20 cellular contexts compared by ENCODE assay signal in the genomic region with DNA sequence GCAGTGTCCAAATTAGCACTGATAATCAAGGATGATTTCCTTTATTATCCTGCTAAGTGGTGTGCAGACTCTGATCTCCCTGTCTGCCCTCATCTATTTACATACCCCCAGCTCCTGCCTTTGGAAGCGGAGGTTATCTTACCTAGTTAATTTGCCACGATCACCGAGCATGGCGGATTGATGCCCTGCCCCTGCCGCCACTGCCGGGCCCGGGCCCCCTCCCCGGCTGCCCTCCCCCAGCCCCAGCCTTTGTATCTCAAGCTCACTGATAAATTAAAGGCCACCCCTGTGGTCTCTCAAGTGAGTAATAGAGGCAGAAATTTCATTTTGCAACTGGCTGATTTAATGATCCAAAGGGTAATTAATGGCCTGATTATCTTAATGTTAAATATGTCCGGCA.
DNase-seq lines count a peak whose midpoint lies in the region; TF ChIP-seq lines count a peak whose summit lies in the region.
"Had no signal": no experiment of that assay in that cellular context is flagged by ENCODE, and none has a peak within 500 bp of the region (broad histone marks: within the 10 kb centered on the region; RNA-seq: fewer than 3 reads in every experiment).

No MANE protein-coding gene starts in this region.

- TF ChIP-seq CTCF in BE2C (IDR thresholded peaks at IDR 0.05; ENCODE audit: low read depth, low read length), result no peak
- TF ChIP-seq CTCF in VCaP (conservative IDR thresholded peaks at IDR 0.05), result no peak

- H3K4me3 ChIP-seq in BE2C (ENCODE audit: low read depth, low read length) (peak overlapping the region; percentile 26; the same call in 1 of the 2 replicates), H7 (ENCODE audit: insufficient read depth, low read depth, low read length) (no peak overlapping the region)
- H3K4me3 ChIP-seq: BLaER1, SJCRH30 had no signal

- H3K9me3 ChIP-seq in BE2C, result no peaks in the 10 kb centered on the region
- H3K9me3 ChIP-seq: Caco-2 had no signal

- peak; percentile 37 for DNase-seq in BE2C
- peak; percentile 64 for DNase-seq in H7
- DNase-seq in mesenteric fat pad (ENCODE audit: low spot score), result peak; percentile 64
- DNase-seq in globus pallidus (ENCODE audit: low spot score), result no peak
- no peak for DNase-seq in kidney tubule cell (ENCODE audit: low spot score)
- DNase-seq in NCI-H2029 treated with DMSO at 0.1 percent for 48 hours (lab: John Stamatoyannopoulos, UW), result no peak
- DNase-seq: Caco-2; CD4-positive, alpha-beta T cell; DMS 273 treated with DMSO at 0.1 percent for 48 hours; DMS79 treated with DMSO at 0.1 percent for 48 hours; H9; Kasumi-1; NCI-H1694; NCI-H2081 treated with DMSO at 0.1 percent for 48 hours; NCI-H446; NCI-H69; OCI-M1 had no signal

- peak overlapping the region; percentile 34; the same call in 1 of the 2 replicates for H3K27ac ChIP-seq in VCaP
- H3K27ac ChIP-seq: BLaER1, SJCRH30 had no signal

- H3K27me3 ChIP-seq in BE2C, result no peaks in the 10 kb centered on the region
- no peaks in the 10 kb centered on the region for H3K27me3 ChIP-seq in H7 (ENCODE audit: control insufficient read depth, insufficient read depth, low read length)
- H3K27me3 ChIP-seq: BLaER1, SJCRH30 had no signal

- H3K36me3 ChIP-seq in BE2C (no peaks in the 10 kb centered on the region), H7 (replicated peaks; ENCODE audit: control insufficient read depth, insufficient read depth, low read length) (no peaks in the 10 kb centered on the region)

- peaks cover 9% of the 10 kb centered on the region for H3K4me1 ChIP-seq in BE2C
- H3K4me1 ChIP-seq: Caco-2 had no signal

Comparison
In these comparisons a context has a peak if more than half of its experiments do, and no peak if none do; other contexts are left out.
1. DNase-seq: peak in BE2C (single experiment), H7 (single experiment) and mesenteric fat pad (single experiment); none in globus pallidus (single experiment), kidney tubule cell (single experiment) and NCI-H2029 treated with DMSO at 0.1 percent for 48 hours (single experiment).